ENCODE assay signal across 9 cellular contexts in genomic region chr1:154971341-154971998, GRCh38. TPM values are rescaled to one million over a fixed set of nuclear protein-coding genes. Genes with fewer than 3 reads are reported as not detected.
DNase-seq lines count a peak whose midpoint lies in the region; TF ChIP-seq lines count a peak whose summit lies in the region.
"Had no signal": no experiment of that assay in that cellular context is flagged by ENCODE, and none has a peak within 500 bp of the region (broad histone marks: within the 10 kb centered on the region; RNA-seq: fewer than 3 reads in every experiment).

No MANE protein-coding gene starts in this region.

- peaks cover 52% of the 10 kb centered on the region for H3K36me3 Mint-ChIP-seq in activated T-cell treated with anti-CD3 and anti-CD28 coated beads, Interleukin-2, amount 50 U/mL, for 24 hours (ENCODE audit: low read depth)

- H3K4me3 Mint-ChIP-seq in activated T-cell treated with anti-CD3 and anti-CD28 coated beads, Interleukin-2, amount 50 U/mL, for 24 hours = peak overlapping the region; percentile 27

- H3K4me1 Mint-ChIP-seq in activated T-cell treated with anti-CD3 and anti-CD28 coated beads, Interleukin-2, amount 50 U/mL, for 24 hours (ENCODE audit: low read depth) = peaks cover 33% of the 10 kb centered on the region

- no peaks in the 10 kb centered on the region for H3K27me3 Mint-ChIP-seq in activated T-cell treated with anti-CD3 and anti-CD28 coated beads, Interleukin-2, amount 50 U/mL, for 24 hours

- no peaks in the 10 kb centered on the region for H3K9me3 ChIP-seq in transverse colon

- peak overlapping the region; percentile 88 for H3K27ac Mint-ChIP-seq in activated T-cell treated with anti-CD3 and anti-CD28 coated beads, Interleukin-2, amount 50 U/mL, for 24 hours

- in situ Hi-C loops in transverse colon (cut with MboI; ENCODE audit: low pct_ligation_motif_present in 1 of 4, low pct_unique_long_range_greater_than_20kb in 1 of 4, low sequenced_read_pairs in 3 of 4) (loop anchor here in 3 of 4 donors (25.0 kb wide), 1 partner anchor 91 kb away; the partner anchor contains the start of genes ADAM15 (in 3 of the 3) and EFNA4 (in 3 of the 3)), KBM-7 (cut with MboI; ENCODE audit: low pct_unique_long_range_greater_than_20kb, low sequenced_read_pairs) (no loop called here)

- intact Hi-C loops in transverse colon (cut with DNase I; ENCODE audit: low total_unique reads) = no loop called here

- peaks cover 0 to 12% (median 5%) of the 10 kb centered on the region in 4 donors for H3K36me3 ChIP-seq in transverse colon

- H3K4me1 ChIP-seq in transverse colon = peaks cover 33 to 61% (median 50%) of the 10 kb centered on the region in 4 donors

- DNase-seq in activated T-cell treated with anti-CD3 and anti-CD28 coated beads, Interleukin-2, amount 50 U/mL, for 24 hours = no peak
- no peak for DNase-seq in activated T-cell treated with anti-CD3 and anti-CD28 coated beads for 4 hours
- DNase-seq in transverse colon = peak; percentile 50
- no peak for DNase-seq in KBM-7
- no peak for DNase-seq in cerebellar nuclear complex (lab: John Stamatoyannopoulos, UW)
- DNase-seq in activated CD8-positive, alpha-beta memory T cell treated with anti-CD3 and anti-CD28 coated beads, Interleukin-2, amount 50 U/mL, for 4 hours = no peak
- DNase-seq: DMS79 treated with DMSO at 0.1 percent for 48 hours had no signal

- H3K9me3 Mint-ChIP-seq in activated T-cell treated with anti-CD3 and anti-CD28 coated beads, Interleukin-2, amount 50 U/mL, for 24 hours = no peaks in the 10 kb centered on the region

- H3K4me3 ChIP-seq in transverse colon = peak overlapping the region in 1 of 4 donors; percentile 46

- TF ChIP-seq POLR2A in transverse colon (IDR thresholded peaks at IDR 0.05) = no peak

- TF ChIP-seq CTCF in transverse colon (IDR thresholded peaks at IDR 0.05) = no peak

- H3K27ac ChIP-seq in adipose tissue (ENCODE audit: low read depth, low read length) (peak overlapping the region; percentile 51), layer of hippocampus (ENCODE audit: low read depth, low read length) (peak overlapping the region; percentile 86), transverse colon (peak overlapping the region; percentile 97 to 99 (median 99))

- TF ChIP-seq EP300 in transverse colon (IDR thresholded peaks at IDR 0.05; ENCODE audit: low read depth) = no peak

- H3K27me3 ChIP-seq in layer of hippocampus (ENCODE audit: control insufficient read depth, insufficient read depth, low read length) (no peaks in the 10 kb centered on the region), transverse colon (no peaks in the 10 kb centered on the region)

- 32 to 47% (median 39%) methylated on average over 10 of the region's 10 CpGs for WGBS in adipose tissue, 3 donors
- 62 to 71% methylated on average over 5 to 10 of the region's 10 CpGs for WGBS in transverse colon (ENCODE audit: low coverage in 1 of 2), 2 donors

RNA-seq across cellular contexts. Expression of gene SHC1, which starts 0.9 kb away (rescaled TPM):
- polyA plus RNA-seq in adipose tissue = 100 to 1,000 TPM in 2 of 3 donors, 10 to 100 TPM in 1; 49.1 to 197 (median 110) TPM
- 100 to 1,000 TPM in 2 of 4 donors, 10 to 100 TPM in 2; 71.1 to 149 (median 92.0) TPM for total RNA-seq in transverse colon

RNA-seq across cellular contexts. Expression of gene CKS1B, which starts 3.0 kb away (rescaled TPM):
- 10 to 100 TPM; 23.6 to 88.9 (median 76.3) TPM for polyA plus RNA-seq in adipose tissue
- total RNA-seq in transverse colon = 10 to 100 TPM in 3 of 4 donors, not detected in 1; 28.9 to 41.4 (median 35.2) TPM

RNA-seq across cellular contexts. Expression of gene PYGO2, which starts 9.9 kb away (rescaled TPM):
- polyA plus RNA-seq in adipose tissue = 10 to 100 TPM in 2 of 3 donors, 1 to 10 TPM in 1; 9.1 to 13.9 (median 13.4) TPM
- 10 to 100 TPM; 23.3 to 63.7 (median 29.0) TPM for total RNA-seq in transverse colon

RNA-seq across cellular contexts. Expression of gene FLAD1, which starts 11.7 kb away (rescaled TPM):
- 10 to 100 TPM; 15.3 to 37.9 (median 21.7) TPM for polyA plus RNA-seq in adipose tissue
- 10 to 100 TPM; 32.7 to 42.4 (median 36.0) TPM for total RNA-seq in transverse colon

RNA-seq across cellular contexts. Expression of gene PBXIP1, which starts 15.6 kb away (rescaled TPM):
- polyA plus RNA-seq in adipose tissue = 10 to 100 TPM; 35.1 to 53.5 (median 38.6) TPM
- total RNA-seq in transverse colon = 10 to 100 TPM; 54.1 to 94.1 (median 83.6) TPM
